Comparison of ENCODE assay signal across 7 cellular contexts in genomic region chr3:5651351-5651750, GRCh38.
"Had no signal": no experiment of that assay in that cellular context is flagged by ENCODE, and none has a peak within 500 bp of the region (broad histone marks: within the 10 kb centered on the region; RNA-seq: fewer than 3 reads in every experiment).

No MANE protein-coding gene starts in this region.

- ATAC-seq: HepG2, K562 had no signal

- H3K9ac ChIP-seq: KMS-11 had no signal

- H3K4me2 ChIP-seq: KMS-11 had no signal

- H3K27ac ChIP-seq: HL-60, KMS-11 had no signal

- DNase-seq: IMR-90, KBM-7, KG1 had no signal

- H3K4me3 ChIP-seq: K562 had no signal
